In the genomic region with DNA sequence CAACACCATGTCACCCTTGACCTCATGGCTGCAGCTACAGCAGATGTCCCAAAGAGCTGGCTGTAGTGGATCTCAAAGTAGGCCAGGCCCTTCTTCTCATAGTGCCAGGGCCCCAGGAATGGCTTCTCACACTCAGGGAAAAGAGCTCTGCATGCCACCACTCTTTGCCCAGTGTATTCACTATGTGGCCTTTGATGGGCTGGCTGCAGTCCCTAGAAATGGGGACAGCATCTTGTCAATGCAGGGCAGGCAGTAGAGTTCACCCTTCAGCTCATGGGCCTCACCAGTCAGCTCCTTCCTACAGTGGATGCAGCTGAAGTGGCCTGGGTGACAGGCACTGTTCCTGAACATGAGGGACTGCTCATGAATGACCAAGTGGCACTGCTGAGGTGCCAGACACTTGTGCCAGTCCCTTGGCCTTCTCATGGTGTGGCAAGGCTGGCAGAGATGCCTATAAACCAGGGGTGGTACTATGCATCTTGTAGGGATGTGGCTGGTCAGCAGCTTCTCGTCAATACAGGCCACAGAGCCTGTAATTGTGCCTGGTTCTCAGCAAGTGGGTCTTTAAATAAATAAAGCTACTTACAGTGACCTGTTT, we compare ENCODE assay signal across 32 cellular contexts.
"Had no signal": no experiment of that assay in that cellular context is flagged by ENCODE, and none has a peak within 500 bp of the region (broad histone marks: within the 10 kb centered on the region; RNA-seq: fewer than 3 reads in every experiment).

No MANE protein-coding gene starts in this region.

- H3K4me1 ChIP-seq: parathyroid adenoma, right lobe of liver, tibial artery, uterus had no signal

- H3K79me2 ChIP-seq: parathyroid adenoma had no signal

- H3K27me3 Mint-ChIP-seq: naive B cell; natural killer cell treated with Interleukin-12 subunit alpha and Interleukin-12 subunit beta and Interleukin-15 and Interleukin-18, amount 100 ng/mL, for 72 hours; progenitor cell of endocrine pancreas; stimulated activated naive CD8-positive, alpha-beta T cell treated with anti-CD3 and anti-CD28 coated beads, Interleukin-15, amount 100 ng/mL, for 72 hours; type B pancreatic cell had no signal

- H3K4me1 Mint-ChIP-seq: mesothelial cell of epicardium; naive B cell; neural crest cell; stimulated activated naive CD8-positive, alpha-beta T cell treated with anti-CD3 and anti-CD28 coated beads, Interleukin-15, amount 100 ng/mL, for 72 hours had no signal

- H3K27ac Mint-ChIP-seq: mesothelial cell of epicardium, progenitor cell of endocrine pancreas, type B pancreatic cell had no signal

- H3K9me3 Mint-ChIP-seq: immature natural killer cell; natural killer cell treated with Interleukin-12 subunit alpha and Interleukin-12 subunit beta and Interleukin-15 and Interleukin-18, amount 100 ng/mL, for 72 hours had no signal

- H3K36me3 ChIP-seq: right lobe of liver, tibial artery, uterus had no signal

- FAIRE-seq: endometrium, small intestine had no signal

- H3K27ac ChIP-seq: coronary artery, esophagus squamous epithelium, neutrophil, parathyroid adenoma, right lobe of liver, tibial artery, uterus had no signal

- H3K4me3 Mint-ChIP-seq: immature natural killer cell; mesothelial cell of epicardium; natural killer cell treated with Interleukin-12 subunit alpha and Interleukin-12 subunit beta and Interleukin-15 and Interleukin-18, amount 100 ng/mL, for 72 hours; neural crest cell; stimulated activated naive CD8-positive, alpha-beta T cell treated with anti-CD3 and anti-CD28 coated beads, Interleukin-15, amount 100 ng/mL, for 72 hours; type B pancreatic cell had no signal

- DNase-seq: dermis blood vessel endothelial cell; effector memory CD4-positive, alpha-beta T cell; erythroblast; esophagus squamous epithelium; foreskin melanocyte; glutamatergic neuron; immature natural killer cell; islet precursor cell; kidney glomerular epithelial cell; left colon; left ventricle myocardium superior; mesenchymal stem cell; mucosa of descending colon; naive B cell; right lobe of liver; small intestine; stimulated activated CD4-positive, alpha-beta T cell treated with anti-CD3 and anti-CD28 coated beads, Interleukin-15, amount 100 ng/mL, for 24 hours; stimulated activated CD4-positive, alpha-beta T cell treated with anti-CD3 and anti-CD28 coated beads, Interleukin-2, amount 100 ng/mL, for 48 hours; stimulated activated naive CD4-positive, alpha-beta T cell; stimulated activated naive CD8-positive, alpha-beta T cell treated with anti-CD3 and anti-CD28 coated beads, Interleukin-15, amount 100 ng/mL, for 72 hours; tibial artery; uterus had no signal

- H3K9me3 ChIP-seq: esophagus squamous epithelium, mucosa of descending colon, neutrophil, right lobe of liver, tibial artery, uterus had no signal

- H3K4me3 ChIP-seq: coronary artery, esophagus squamous epithelium, lung, mucosa of descending colon, right lobe of liver, tibial artery, uterus had no signal

- H3K27me3 ChIP-seq: esophagus squamous epithelium, neutrophil, right lobe of liver, tibial artery, uterus had no signal

- H2AFZ ChIP-seq: parathyroid adenoma had no signal

- ATAC-seq: left colon; left ventricle myocardium superior; mucosa of descending colon; natural killer cell treated with Interleukin-12 subunit alpha and Interleukin-12 subunit beta and Interleukin-15 and Interleukin-18, amount 100 ng/mL, for 72 hours had no signal
